8 cellular contexts compared by ENCODE assay signal in the genomic region with DNA sequence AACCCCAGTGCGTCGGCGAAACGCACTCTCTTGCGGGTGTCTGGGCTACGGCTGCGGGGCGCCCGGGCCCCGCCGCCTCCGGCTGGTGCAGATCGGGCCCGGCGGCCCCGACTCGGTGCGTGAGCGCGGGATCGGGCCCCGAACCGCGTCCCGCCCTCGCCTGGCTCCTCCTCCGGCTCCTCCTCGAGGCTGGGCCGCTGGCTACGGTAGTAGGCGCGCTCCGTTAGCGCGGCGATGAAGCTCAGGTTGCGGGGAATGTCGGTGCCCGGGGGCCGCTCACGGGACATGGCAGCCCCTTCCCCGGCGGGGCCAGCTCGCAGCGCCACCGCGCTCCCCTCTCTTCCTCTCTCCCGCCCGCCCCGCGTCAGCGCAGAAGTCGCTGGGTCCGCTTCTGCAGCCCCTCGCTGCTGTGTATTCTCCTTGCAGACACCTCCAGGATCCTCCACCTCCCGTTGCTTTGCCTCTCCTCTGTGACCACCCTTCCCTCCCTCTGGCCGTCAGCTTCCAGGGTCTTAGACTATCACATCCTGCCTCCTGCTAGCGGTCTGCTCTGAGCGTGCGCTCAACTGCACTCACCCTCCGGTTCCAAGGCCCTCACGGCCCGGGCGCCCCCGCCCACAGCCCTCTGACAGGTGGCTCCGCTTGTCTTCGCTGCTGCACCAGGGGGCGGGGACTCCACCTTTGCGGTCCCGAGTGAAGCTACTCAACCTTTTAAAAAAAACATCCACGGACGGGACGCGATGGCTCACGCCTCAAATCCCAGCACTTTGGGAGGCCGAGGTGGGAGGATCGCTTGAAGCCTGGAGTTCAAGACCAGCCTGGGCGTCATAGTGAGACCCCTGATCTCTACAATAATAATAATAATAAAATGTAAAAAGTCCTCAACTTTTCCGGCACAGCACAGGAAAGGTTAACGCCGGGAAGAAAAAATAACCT. TPM values are rescaled to one million over a fixed set of nuclear protein-coding genes. Genes with fewer than 3 reads are reported as not detected.
DNase-seq lines count a peak whose midpoint lies in the region; ATAC-seq and TF ChIP-seq lines count a peak whose summit lies in the region.

A gene with protein sequence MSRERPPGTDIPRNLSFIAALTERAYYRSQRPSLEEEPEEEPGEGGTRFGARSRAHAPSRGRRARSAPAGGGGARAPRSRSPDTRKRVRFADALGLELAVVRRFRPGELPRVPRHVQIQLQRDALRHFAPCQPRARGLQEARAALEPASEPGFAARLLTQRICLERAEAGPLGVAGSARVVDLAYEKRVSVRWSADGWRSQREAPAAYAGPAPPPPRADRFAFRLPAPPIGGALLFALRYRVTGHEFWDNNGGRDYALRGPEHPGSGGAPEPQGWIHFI (minus strand): TSS at position 570 of the 936 bp plus-strand sequence. CDS start 283 bp downstream, at position 287.

- H3K4me3 Mint-ChIP-seq in brain, result peak within 1 kb of the TSS; percentile 92 to 100 (median 99)

- no peaks in the 10 kb centered on the region for H3K9me3 Mint-ChIP-seq in brain

- H3K4me1 Mint-ChIP-seq in brain, result peaks cover 63% of the 10 kb centered on the region

- DNase-seq in NCI-H2029 (lab: John Stamatoyannopoulos, UW) (peak; percentile 100), UCSD-AML1 (lab: John Stamatoyannopoulos, UW; ENCODE audit: unreplicated experiment) (peak; percentile 68), inferior parietal cortex (ENCODE audit: extremely low spot score) (peak; percentile 54), HPDE6-E6E7 (ENCODE audit: extremely low spot score) (no peak)
- DNase-seq in stimulated activated CD4-positive, alpha-beta T cell treated with anti-CD3 and anti-CD28 coated beads, Interleukin-12 subunit alpha, Interleukin-12 subunit beta, amount 100 ng/mL, for 24 hours (ENCODE audit: low read depth in 2 of 2), result peak; percentile 72 to 88

- no peak for TF ChIP-seq CTCF in brain (conservative IDR thresholded peaks at IDR 0.05)

- H3K27me3 Mint-ChIP-seq in brain, result peaks cover 4% of the 10 kb centered on the region

- ATAC-seq in GM18502 (IDR thresholded peaks at IDR 0.05; ENCODE audit: poor library complexity, unreplicated experiment) (peak; percentile 45), HG02938 (IDR thresholded peaks at IDR 0.05; ENCODE audit: unreplicated experiment) (peak; percentile 27)

- H3K36me3 Mint-ChIP-seq in brain, result peaks cover 12% of the 10 kb centered on the region

- H3K27ac Mint-ChIP-seq in brain, result peak within 1 kb of the TSS; percentile 98 to 100 (median 100)

RNA-seq across cellular contexts. Expression of the gene that starts here (rescaled TPM):
- polyA plus RNA-seq in brain (ENCODE audit: insufficient read depth, low read depth, low replicate concordance), result 22.2 TPM
